ENCODE assay signal across 18 cellular contexts in the genomic region with DNA sequence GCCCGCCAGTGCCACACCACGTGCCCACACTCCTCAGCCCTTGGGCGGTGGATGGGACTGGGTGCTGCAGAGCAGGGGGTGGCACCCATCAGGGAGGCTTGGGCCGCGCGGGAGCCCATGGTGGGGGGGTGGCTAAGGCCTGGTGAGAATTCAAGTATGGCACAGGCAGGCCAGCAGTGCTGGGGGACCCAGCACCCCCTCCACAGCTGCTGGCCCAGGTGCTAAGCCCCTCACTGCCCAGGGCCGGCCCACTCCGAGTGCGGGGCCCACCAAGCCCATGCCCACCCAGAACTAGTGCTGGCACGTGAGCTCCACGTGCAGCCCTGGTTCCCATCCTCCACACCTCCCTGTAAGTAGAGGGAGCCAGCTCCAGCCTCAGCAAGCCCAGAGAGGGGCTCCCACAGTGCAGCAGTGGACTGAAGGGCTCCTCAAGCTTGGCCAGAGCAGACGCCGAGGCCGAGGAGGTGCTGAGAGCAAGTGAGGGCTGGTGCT.
"Had no signal": no experiment of that assay in that cellular context is flagged by ENCODE, and none has a peak within 500 bp of the region (broad histone marks: within the 10 kb centered on the region; RNA-seq: fewer than 3 reads in every experiment).

No MANE protein-coding gene starts in this region.

- FAIRE-seq: endothelial cell of umbilical vein, small intestine had no signal

- ATAC-seq: foreskin keratinocyte, left colon, left ventricle myocardium superior, natural killer cell had no signal

- H3K4me3 Mint-ChIP-seq: endodermal cell, natural killer cell, neural crest cell had no signal

- H3K27ac ChIP-seq: coronary artery, foreskin keratinocyte, ovary, stomach, thoracic aorta, transverse colon had no signal

- H3K9me3 ChIP-seq: ovary, transverse colon had no signal

- DNase-seq: effector CD4-positive, alpha-beta T cell; endodermal cell; erythroblast; foreskin keratinocyte; left colon; left ventricle myocardium superior; natural killer cell; nucleus accumbens; ovary; small intestine; stimulated activated CD4-positive, alpha-beta T cell treated with anti-CD3 and anti-CD28 coated beads, Interleukin-12 subunit alpha, Interleukin-12 subunit beta, amount 100 ng/mL, for 4 hours; stomach; substantia nigra; transverse colon had no signal

- H3K4me1 ChIP-seq: foreskin keratinocyte, stomach, transverse colon had no signal

- H3K36me3 ChIP-seq: ovary, stomach, thoracic aorta, transverse colon had no signal

- H3K27ac Mint-ChIP-seq: endodermal cell, natural killer cell had no signal

- H3K4me1 Mint-ChIP-seq: natural killer cell, neural crest cell had no signal

- H3K4me3 ChIP-seq: coronary artery, ovary, stomach, thoracic aorta, transverse colon had no signal

- H3K36me3 Mint-ChIP-seq: natural killer cell had no signal
